ENCODE assay signal across 8 cellular contexts in genomic region chr17:21286066-21286770, GRCh38. TPM values are rescaled to one million over a fixed set of nuclear protein-coding genes. Genes with fewer than 3 reads are reported as not detected.
DNase-seq lines count a peak whose midpoint lies in the region; ATAC-seq and TF ChIP-seq lines count a peak whose summit lies in the region.

No MANE protein-coding gene starts in this region.

- H3K4ac ChIP-seq in mesendoderm (ENCODE audit: low read depth, low read length) = no peak overlapping the region

- H2BK15ac ChIP-seq in mesendoderm (replicated peaks; ENCODE audit: low read depth) = no peak overlapping the region

- peaks cover 37% of the 10 kb centered on the region for H3K79me1 ChIP-seq in mesendoderm (ENCODE audit: low read length)

- H3K4me1 ChIP-seq in Loucy (ENCODE audit: insufficient read depth, low read length, poor library complexity, severe bottlenecking) = peaks cover 44% of the 10 kb centered on the region
- H3K4me1 ChIP-seq in mesendoderm (ENCODE audit: control insufficient read depth, low read depth, low read length) = peaks cover 6% of the 10 kb centered on the region
- peaks cover 50 to 51% of the 10 kb centered on the region in 2 donors for H3K4me1 ChIP-seq in thyroid gland

- H3K27ac ChIP-seq in mesendoderm (ENCODE audit: low read depth, low read length) = no peak overlapping the region
- peak overlapping the region; percentile 94 to 97 (median 94) for H3K27ac ChIP-seq in thyroid gland

- H3K4me2 ChIP-seq in Loucy (ENCODE audit: low read depth, low read length, poor library complexity, severe bottlenecking) = peak overlapping the region; percentile 96
- peak overlapping the region; percentile 82 for H3K4me2 ChIP-seq in mesendoderm (ENCODE audit: low read length)

- TF ChIP-seq CTCF in Loucy (conservative IDR thresholded peaks at IDR 0.05; ENCODE audit: low read length) = no peak
- no peak for TF ChIP-seq CTCF in thyroid gland (IDR thresholded peaks at IDR 0.05)

- H3K79me2 ChIP-seq in Loucy (ENCODE audit: insufficient read depth, low read length) = peaks cover 58% of the 10 kb centered on the region
- H3K79me2 ChIP-seq in mesendoderm (ENCODE audit: control insufficient read depth, insufficient read depth, low read length) = peaks cover 43% of the 10 kb centered on the region

- no peak overlapping the region for H2BK5ac ChIP-seq in mesendoderm (ENCODE audit: low read length)

- no peak overlapping the region for H2AFZ ChIP-seq in Loucy (ENCODE audit: low read length)

- no peaks in the 10 kb centered on the region for H3K36me3 ChIP-seq in Loucy (ENCODE audit: insufficient read depth, low read length)
- no peaks in the 10 kb centered on the region for H3K36me3 ChIP-seq in mesendoderm (ENCODE audit: control insufficient read depth, insufficient read depth, low read length)
- H3K36me3 ChIP-seq in thyroid gland = no peaks in the 10 kb centered on the region

- peak; percentile 99 for DNase-seq in EL
- DNase-seq in effector memory CD8-positive, alpha-beta T cell = no peak
- peak; percentile 63 for DNase-seq in mesendoderm
- peak; percentile 96 for DNase-seq in thyroid gland
- DNase-seq in hippocampal formation (lab: John Stamatoyannopoulos, UW) = no peak

- H3K56ac ChIP-seq in mesendoderm (ENCODE audit: low read length) = peak overlapping the region; percentile 73

- no peaks in the 10 kb centered on the region for H3K27me3 Mint-ChIP-seq in effector memory CD8-positive, alpha-beta T cell

- H3K27ac Mint-ChIP-seq in effector memory CD8-positive, alpha-beta T cell = peak overlapping the region; percentile 96 to 98

- peak in 1 of 2 donors; percentile 59 for TF ChIP-seq POLR2A in thyroid gland (IDR thresholded peaks at IDR 0.05)

- H3K9me3 ChIP-seq in Loucy (ENCODE audit: insufficient read depth, low read depth, low read length) (no peaks in the 10 kb centered on the region), thyroid gland (no peaks in the 10 kb centered on the region)

- H3K27me3 ChIP-seq in Loucy (ENCODE audit: insufficient read depth, low read length, poor library complexity, severe bottlenecking) = no peaks in the 10 kb centered on the region
- H3K27me3 ChIP-seq in mesendoderm (ENCODE audit: insufficient read depth, low read length, poor library complexity) = no peaks in the 10 kb centered on the region
- no peaks in the 10 kb centered on the region for H3K27me3 ChIP-seq in thyroid gland

- H4K20me1 ChIP-seq in Loucy (ENCODE audit: insufficient read depth, low read length, poor library complexity, severe bottlenecking) = peaks cover 31% of the 10 kb centered on the region

- no peak overlapping the region for H2BK120ac ChIP-seq in mesendoderm (ENCODE audit: low read depth, low read length)

- H3K18ac ChIP-seq in mesendoderm (ENCODE audit: low read length) = no peak overlapping the region

- H3K4me1 Mint-ChIP-seq in effector memory CD8-positive, alpha-beta T cell (ENCODE audit: low read depth in 2 of 2) = peaks cover 52 to 62% of the 10 kb centered on the region in 2 donors

- no peaks in the 10 kb centered on the region for H3K9me3 Mint-ChIP-seq in effector memory CD8-positive, alpha-beta T cell

- H3K23ac ChIP-seq in mesendoderm (ENCODE audit: low read length) = peak overlapping the region; percentile 80

- WGBS in mesendoderm (ENCODE audit: extremely low coverage, insufficient coverage, low lambda C conversion rate) = no CpG with 5 or more reads among the region's 16 CpGs
- WGBS in thyroid gland, 2 donors = 0 to 3% methylated on average over 11 to 15 of the region's 16 CpGs

- H3K36me3 Mint-ChIP-seq in effector memory CD8-positive, alpha-beta T cell (ENCODE audit: insufficient read depth) = peaks cover 52% of the 10 kb centered on the region

- H3K4me3 ChIP-seq in Loucy (ENCODE audit: low read length, poor library complexity, severe bottlenecking) (peak overlapping the region; percentile 92), mesendoderm (ENCODE audit: low read length) (no peak overlapping the region), thyroid gland (replicated peaks in 1 of 3) (peak overlapping the region; percentile 25 to 78 (median 57))

- H4K8ac ChIP-seq in mesendoderm (ENCODE audit: low read depth, low read length) = no peak overlapping the region

- no peak overlapping the region for H4K5ac ChIP-seq in mesendoderm (ENCODE audit: low read length)

- H2AK5ac ChIP-seq in mesendoderm (ENCODE audit: low read length) = no peak overlapping the region

- H3K9me2 ChIP-seq in Loucy (replicated peaks; ENCODE audit: low read depth, low read length) = no peaks in the 10 kb centered on the region

- H3K9ac ChIP-seq in Loucy (ENCODE audit: low read depth, low read length, poor library complexity, severe bottlenecking) (peak overlapping the region; percentile 91), mesendoderm (ENCODE audit: low read length) (peak overlapping the region; percentile 82)

- H3F3A ChIP-seq in Loucy (ENCODE audit: low read depth) = no peaks in the 10 kb centered on the region

- ATAC-seq in SK-N-SH treated with all-trans-retinoic acid at 6 μM for 48 hours = peak; percentile 63
- ATAC-seq in effector memory CD8-positive, alpha-beta T cell (replicated peaks) = no peak
- ATAC-seq in GM18498 (IDR thresholded peaks at IDR 0.05; ENCODE audit: unreplicated experiment) = no peak

- intact Hi-C loops in thyroid gland (cut with DNase I) = loop anchor here (10.0 kb wide), 3 partner anchors 89 to 241 kb away; partner anchors contain the start of genes KCNJ12 and USP22

- peak overlapping the region; percentile 93 to 95 for H3K4me3 Mint-ChIP-seq in effector memory CD8-positive, alpha-beta T cell

TF ChIP-seq in SK-N-SH treated with all-trans-retinoic acid at 6 μM for 48 hours, 23 proteins besides CTCF, POLR2A, EP300 and RAD21:
- no peak for TF ChIP-seq ZFP3 (CRISPR knock-in tag; IDR thresholded peaks at IDR 0.05)
- TF ChIP-seq ZNF8 (CRISPR knock-in tag; IDR thresholded peaks at IDR 0.05) = no peak
- TF ChIP-seq, protein P1, sequence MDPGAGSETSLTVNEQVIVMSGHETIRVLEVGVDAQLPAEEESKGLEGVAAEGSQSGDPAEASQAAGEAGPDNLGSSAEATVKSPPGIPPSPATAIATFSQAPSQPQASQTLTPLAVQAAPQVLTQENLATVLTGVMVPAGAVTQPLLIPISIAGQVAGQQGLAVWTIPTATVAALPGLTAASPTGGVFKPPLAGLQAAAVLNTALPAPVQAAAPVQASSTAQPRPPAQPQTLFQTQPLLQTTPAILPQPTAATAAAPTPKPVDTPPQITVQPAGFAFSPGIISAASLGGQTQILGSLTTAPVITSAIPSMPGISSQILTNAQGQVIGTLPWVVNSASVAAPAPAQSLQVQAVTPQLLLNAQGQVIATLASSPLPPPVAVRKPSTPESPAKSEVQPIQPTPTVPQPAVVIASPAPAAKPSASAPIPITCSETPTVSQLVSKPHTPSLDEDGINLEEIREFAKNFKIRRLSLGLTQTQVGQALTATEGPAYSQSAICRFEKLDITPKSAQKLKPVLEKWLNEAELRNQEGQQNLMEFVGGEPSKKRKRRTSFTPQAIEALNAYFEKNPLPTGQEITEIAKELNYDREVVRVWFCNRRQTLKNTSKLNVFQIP (CRISPR knock-in tag; IDR thresholded peaks at IDR 0.05; ENCODE audit: borderline replicate concordance, low read depth) = no peak
- no peak for TF ChIP-seq SNAI2 (CRISPR knock-in tag; IDR thresholded peaks at IDR 0.05)
- TF ChIP-seq CREB5 (CRISPR knock-in tag; IDR thresholded peaks at IDR 0.05; ENCODE audit: low read depth) = no peak
- TF ChIP-seq ESRRG (CRISPR knock-in tag; IDR thresholded peaks at IDR 0.05) = no peak
- no peak for TF ChIP-seq CSDC2 (CRISPR knock-in tag; IDR thresholded peaks at IDR 0.05)
- no peak for TF ChIP-seq ZNF565 (CRISPR knock-in tag; conservative IDR thresholded peaks at IDR 0.05; ENCODE audit: low read depth)
- TF ChIP-seq ISL1 (CRISPR knock-in tag; IDR thresholded peaks at IDR 0.05) = no peak
- TF ChIP-seq BACH2 (CRISPR knock-in tag; IDR thresholded peaks at IDR 0.05; ENCODE audit: borderline replicate concordance) = no peak
- TF ChIP-seq, protein P2, sequence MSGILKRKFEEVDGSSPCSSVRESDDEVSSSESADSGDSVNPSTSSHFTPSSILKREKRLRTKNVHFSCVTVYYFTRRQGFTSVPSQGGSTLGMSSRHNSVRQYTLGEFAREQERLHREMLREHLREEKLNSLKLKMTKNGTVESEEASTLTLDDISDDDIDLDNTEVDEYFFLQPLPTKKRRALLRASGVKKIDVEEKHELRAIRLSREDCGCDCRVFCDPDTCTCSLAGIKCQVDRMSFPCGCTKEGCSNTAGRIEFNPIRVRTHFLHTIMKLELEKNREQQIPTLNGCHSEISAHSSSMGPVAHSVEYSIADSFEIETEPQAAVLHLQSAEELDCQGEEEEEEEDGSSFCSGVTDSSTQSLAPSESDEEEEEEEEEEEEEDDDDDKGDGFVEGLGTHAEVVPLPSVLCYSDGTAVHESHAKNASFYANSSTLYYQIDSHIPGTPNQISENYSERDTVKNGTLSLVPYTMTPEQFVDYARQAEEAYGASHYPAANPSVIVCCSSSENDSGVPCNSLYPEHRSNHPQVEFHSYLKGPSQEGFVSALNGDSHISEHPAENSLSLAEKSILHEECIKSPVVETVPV (CRISPR knock-in tag; IDR thresholded peaks at IDR 0.05) = no peak
- TF ChIP-seq GLIS3 (CRISPR knock-in tag; IDR thresholded peaks at IDR 0.05) = no peak

RNA-seq across cellular contexts. Expression of gene MAP2K3, which starts 1.7 kb away (rescaled TPM):
- 33.8 TPM for polyA plus RNA-seq in mesendoderm (2013, experiment 1 of 2)
- polyA plus RNA-seq in mesendoderm (2013, experiment 2 of 2) = 35.9 TPM
- total RNA-seq in thyroid gland = 10 to 100 TPM; 15.5 to 23.4 (median 21.3) TPM

RNA-seq across cellular contexts. Expression of gene NATD1, which starts 33.0 kb away (rescaled TPM):
- polyA plus RNA-seq in mesendoderm (2013, experiment 1 of 2) = 22.9 TPM
- polyA plus RNA-seq in mesendoderm (2013, experiment 2 of 2) = 23.5 TPM
- total RNA-seq in thyroid gland = 10 to 100 TPM; 18.6 to 34.1 (median 21.2) TPM

Comparison
In these comparisons a context has a peak if more than half of its experiments do, and no peak if none do; other contexts are left out.
1. DNase-seq: peak in EL (single experiment), mesendoderm (single experiment) and thyroid gland (2 of 2); none in effector memory CD8-positive, alpha-beta T cell (0 of 3) and hippocampal formation (0 of 2).